In the genomic region with DNA sequence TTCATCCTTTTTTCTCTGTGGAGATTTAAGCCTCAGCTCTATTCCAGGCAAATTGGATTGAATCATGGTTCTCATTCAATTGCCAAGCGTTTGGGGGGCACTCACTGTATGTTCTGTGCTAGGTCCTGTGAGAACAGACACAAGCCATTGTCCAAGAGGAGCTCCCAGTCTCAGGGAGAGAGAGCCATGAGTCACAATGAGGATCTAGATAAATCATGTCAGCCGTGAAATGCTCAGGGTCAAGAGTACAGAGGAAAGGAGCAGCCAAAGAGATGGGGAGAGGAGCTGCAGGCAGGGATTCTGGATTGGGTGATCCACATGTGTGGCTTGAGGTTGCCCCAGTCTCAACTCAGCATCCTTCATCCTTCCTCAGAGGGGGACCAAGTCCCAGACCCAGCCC, we compare ENCODE assay signal across 14 cellular contexts.
A peak's percentile ranks its signal among the peaks of the same experiment; 100 is the strongest.
DNase-seq lines count a peak whose midpoint lies in the region; ATAC-seq and TF ChIP-seq lines count a peak whose summit lies in the region.
"Had no signal": no experiment of that assay in that cellular context is flagged by ENCODE, and none has a peak within 500 bp of the region (broad histone marks: within the 10 kb centered on the region; RNA-seq: fewer than 3 reads in every experiment).

No MANE protein-coding gene starts in this region.

- H3K4me3 Mint-ChIP-seq in neural progenitor cell: no peak overlapping the region
- H3K4me3 Mint-ChIP-seq: activated CD4-positive, alpha-beta memory T cell treated with anti-CD3 and anti-CD28 coated beads for 36 hours; CD14-positive monocyte; stimulated activated naive B cell treated with anti-CD40 and anti-IgM and Interleukin-4, amounts not matched to agents 10 μg/mL and 1 μg/mL and 100 μg/mL, for 72 hours had no signal

- H3K9me3 ChIP-seq in neural progenitor cell (ENCODE audit: low read depth): no peaks in the 10 kb centered on the region
- H3K9me3 ChIP-seq: left ventricle myocardium inferior had no signal

- no peak for ATAC-seq in GM19463 (IDR thresholded peaks at IDR 0.05; ENCODE audit: unreplicated experiment)
- ATAC-seq in left colon: no peak
- ATAC-seq: stimulated activated naive B cell treated with anti-CD40 and anti-IgM and Interleukin-4, amounts not matched to agents 10 μg/mL and 1 μg/mL and 100 μg/mL, for 72 hours had no signal

- peaks cover 5% of the 10 kb centered on the region for H3K27me3 Mint-ChIP-seq in neural progenitor cell (ENCODE audit: insufficient read depth, low read depth)

- H3K36me3 ChIP-seq in BJ (ENCODE audit: control insufficient read depth, insufficient read depth, low read length): no peaks in the 10 kb centered on the region
- no peaks in the 10 kb centered on the region for H3K36me3 ChIP-seq in neural progenitor cell

- DNase-seq in BJ (ENCODE audit: low read depth) (peak; percentile 12), NCI-H69 (lab: John Stamatoyannopoulos, UW) (peak; percentile 18), epithelial cell of esophagus (ENCODE audit: low read depth) (peak; percentile 24), neural progenitor cell (ENCODE audit: low spot score) (no peak), inferior parietal cortex (ENCODE audit: extremely low spot score) (no peak), left colon (no peak), DMS 273 treated with DMSO at 0.1 percent for 48 hours (lab: John Stamatoyannopoulos, UW) (no peak)
- DNase-seq: activated CD4-positive, alpha-beta memory T cell treated with anti-CD3 and anti-CD28 coated beads for 36 hours; left ventricle myocardium inferior; NCI-H2227 treated with DMSO at 0.1 percent for 48 hours; stimulated activated naive B cell treated with anti-CD40 and anti-IgM and Interleukin-4, amounts not matched to agents 10 μg/mL and 1 μg/mL and 100 μg/mL, for 72 hours; T1000 had no signal

- H2AFZ ChIP-seq in neural progenitor cell (replicated peaks): no peak overlapping the region

- H3K4me3 ChIP-seq in BJ (ENCODE audit: low read depth, low read length): no peak overlapping the region
- no peak overlapping the region for H3K4me3 ChIP-seq in epithelial cell of esophagus (ENCODE audit: low read length)
- H3K4me3 ChIP-seq in neural progenitor cell: no peak overlapping the region
- H3K4me3 ChIP-seq: left ventricle myocardium inferior had no signal

- no peaks in the 10 kb centered on the region for H3K79me2 ChIP-seq in neural progenitor cell (ENCODE audit: low read depth)

- H3K4me2 ChIP-seq in neural progenitor cell: peak overlapping the region; percentile 28

- peaks cover 38% of the 10 kb centered on the region for H3K36me3 Mint-ChIP-seq in neural progenitor cell
- H3K36me3 Mint-ChIP-seq: activated CD4-positive, alpha-beta memory T cell treated with anti-CD3 and anti-CD28 coated beads for 36 hours; CD14-positive monocyte; stimulated activated naive B cell treated with anti-CD40 and anti-IgM and Interleukin-4, amounts not matched to agents 10 μg/mL and 1 μg/mL and 100 μg/mL, for 72 hours had no signal

- peaks cover 21% of the 10 kb centered on the region for H3K27me3 ChIP-seq in BJ (ENCODE audit: control insufficient read depth, insufficient read depth, low read length)
- H3K27me3 ChIP-seq in neural progenitor cell: no peaks in the 10 kb centered on the region

- CTCF ChIA-PET in BJ (lab: Yijun Ruan, JAX): interaction anchor here (0.9 to 1.3 kb wide), 6 partner anchors 13 to 311 kb away, joined by 3 to 7 read pairs (median 3); no protein-coding TSS in a partner anchor

- POLR2A ChIA-PET in BJ (lab: Charles Lee): no interaction called here

- peaks cover 37% of the 10 kb centered on the region for H3F3A ChIP-seq in neural progenitor cell (ENCODE audit: low read depth)

- H3K4me1 Mint-ChIP-seq in neural progenitor cell: peaks cover 65% of the 10 kb centered on the region

- H3K27ac Mint-ChIP-seq in neural progenitor cell: peak overlapping the region; percentile 84
- H3K27ac Mint-ChIP-seq: activated CD4-positive, alpha-beta memory T cell treated with anti-CD3 and anti-CD28 coated beads for 36 hours; CD14-positive monocyte; stimulated activated naive B cell treated with anti-CD40 and anti-IgM and Interleukin-4, amounts not matched to agents 10 μg/mL and 1 μg/mL and 100 μg/mL, for 72 hours had no signal

- peaks cover 45% of the 10 kb centered on the region for H3K4me1 ChIP-seq in neural progenitor cell

- H3K27ac ChIP-seq in neural progenitor cell: no peak overlapping the region
- H3K27ac ChIP-seq: left ventricle myocardium inferior had no signal

- no peaks in the 10 kb centered on the region for H3K9me3 Mint-ChIP-seq in neural progenitor cell
- H3K9me3 Mint-ChIP-seq: activated CD4-positive, alpha-beta memory T cell treated with anti-CD3 and anti-CD28 coated beads for 36 hours; stimulated activated naive B cell treated with anti-CD40 and anti-IgM and Interleukin-4, amounts not matched to agents 10 μg/mL and 1 μg/mL and 100 μg/mL, for 72 hours had no signal

- intact Hi-C loops in left colon (cut with DNase I, micrococcal nuclease): no loop called here

- TF ChIP-seq CTCF in BJ (IDR thresholded peaks at IDR 0.05; ENCODE audit: insufficient read depth, low read depth, low read length): no peak
- no peak for TF ChIP-seq CTCF in epithelial cell of esophagus (IDR thresholded peaks at IDR 0.05; ENCODE audit: insufficient read depth, low read depth, low read length, missing control alignments)
- TF ChIP-seq CTCF in neural progenitor cell (IDR thresholded peaks at IDR 0.05): no peak

- no peak overlapping the region for H3K9ac ChIP-seq in neural progenitor cell

- no peaks in the 10 kb centered on the region for H4K20me1 ChIP-seq in neural progenitor cell (ENCODE audit: low read depth)

Comparison
In these comparisons a context has a peak if more than half of its experiments do, and no peak if none do; other contexts are left out.
1. DNase-seq: peak in BJ (single experiment), NCI-H69 (single experiment) and epithelial cell of esophagus (single experiment); none in neural progenitor cell (single experiment), inferior parietal cortex (single experiment), left colon (0 of 2) and DMS 273 treated with DMSO at 0.1 percent for 48 hours (single experiment).